22 cellular contexts compared by ENCODE assay signal in genomic region chr17:71011389-71011788, GRCh38.
"Had no signal": no experiment of that assay in that cellular context is flagged by ENCODE, and none has a peak within 500 bp of the region (broad histone marks: within the 10 kb centered on the region; RNA-seq: fewer than 3 reads in every experiment).

No MANE protein-coding gene starts in this region.

- ATAC-seq: activated CD8-positive, alpha-beta T cell treated with anti-CD3 and anti-CD28 coated beads, Interleukin-2, amount 10 ng/mL, durations not matched to agents 7 days and 5 days; Panc1; Right ventricle myocardium inferior; WTC11 had no signal

- H3K27ac ChIP-seq: SK-N-MC had no signal

- H3K4me3 ChIP-seq: SK-N-MC had no signal

- DNase-seq: activated CD4-positive, alpha-beta T cell treated with anti-CD3 and anti-CD28 coated beads for 48 hours; activated CD4-positive, alpha-beta T cell treated with anti-CD3 and anti-CD28 coated beads, Interleukin-2, amount 50 U/mL, for 4 hours; activated CD4-positive, CD25-positive, alpha-beta regulatory T cell treated with anti-CD3 and anti-CD28 coated beads, Interleukin-2, amount 50 U/mL, for 72 hours; activated CD8-positive, alpha-beta memory T cell treated with anti-CD3 and anti-CD28 coated beads, Interleukin-2, amount 50 U/mL, for 48 hours; activated CD8-positive, alpha-beta T cell treated with anti-CD3 and anti-CD28 coated beads, Interleukin-2, amount 10 ng/mL, durations not matched to agents 7 days and 5 days; activated effector memory CD4-positive, alpha-beta T cell treated with Interleukin-2 at 50 U/mL for 16 hours; activated naive CD4-positive, alpha-beta T cell; activated T-cell treated with anti-CD3 and anti-CD28 coated beads, Interleukin-2, amount 50 U/mL, for 1 hour; aorta; Kasumi-1; KBM-7; NCI-H1092; NCI-H1930; NCI-H2107; NCI-H446 treated with DMSO at 0.1 percent for 48 hours; NCI-H524 treated with DMSO at 0.1 percent for 48 hours; RPMI8226; SW 1271 had no signal
